In genomic region chr7:91852263-91852741, GRCh38 we compare ENCODE assay signal across 8 cellular contexts. TPM values are rescaled to one million over a fixed set of nuclear protein-coding genes. Genes with fewer than 3 reads are reported as not detected.
DNase-seq lines count a peak whose midpoint lies in the region; ATAC-seq, FAIRE-seq and TF ChIP-seq lines count a peak whose summit lies in the region.

No MANE protein-coding gene starts in this region.

- H3K4me3 ChIP-seq in HFF-Myc (replicated peaks; ENCODE audit: low read depth, low read length): no peak overlapping the region

- ATAC-seq in left colon: peak; percentile 79

- intact Hi-C loops in left colon (cut with DNase I, micrococcal nuclease): no loop called here

- DNase-seq in HFF-Myc (ENCODE audit: extremely low read depth, low read depth) (no peak), RCC 7860 (ENCODE audit: low spot score) (peak; percentile 47), left colon (no peak), putamen (ENCODE audit: low spot score) (no peak), NCI-H345 (lab: John Stamatoyannopoulos, UW) (no peak)
- DNase-seq in activated naive CD4-positive, alpha-beta T cell treated with anti-CD3 and anti-CD28 coated beads, Interleukin-2, amount 50 U/mL, for 16 hours: no peak
- no peak for DNase-seq in activated naive CD4-positive, alpha-beta T cell treated with Interleukin-2 at 50 U/mL for 16 hours

- no peak for FAIRE-seq in RCC 7860 (lab: Jason Lieb, UNC)

- TF ChIP-seq CTCF in GM12872 (IDR thresholded peaks at IDR 0.05; ENCODE audit: insufficient read depth, low read depth, low read length) (peak; percentile 50), HFF-Myc (IDR thresholded peaks at IDR 0.05; ENCODE audit: low read depth, low read length, missing control alignments) (peak; percentile 23)

RNA-seq across cellular contexts. Expression of gene MTERF1, which starts 28.2 kb away (rescaled TPM):
- 10 to 100 TPM; 12.6 to 15.4 TPM for total RNA-seq in left colon
